ENCODE assay signal across 25 cellular contexts in genomic region chr3:25420168-25420567, GRCh38. TPM values are rescaled to one million over a fixed set of nuclear protein-coding genes. Genes with fewer than 3 reads are reported as not detected.
A peak's percentile ranks its signal among the peaks of the same experiment; 100 is the strongest.
DNase-seq lines count a peak whose midpoint lies in the region; ATAC-seq, FAIRE-seq and TF ChIP-seq lines count a peak whose summit lies in the region.
"Had no signal": no experiment of that assay in that cellular context is flagged by ENCODE, and none has a peak within 500 bp of the region (broad histone marks: within the 10 kb centered on the region; RNA-seq: fewer than 3 reads in every experiment).

No MANE protein-coding gene starts in this region.

- TF ChIP-seq EP300 in A549 (IDR thresholded peaks at IDR 0.05): no peak

- no peak overlapping the region for H3K4me2 ChIP-seq in A549
- H3K4me2 ChIP-seq: SK-N-SH had no signal

- POLR2A ChIA-PET in A549 (lab: Yijun Ruan, JAX): no interaction called here

- H3K9me3 Mint-ChIP-seq in activated naive CD4-positive, alpha-beta T cell treated with anti-CD3 and anti-CD28 coated beads, Interleukin-2, amount 50 U/mL, for 72 hours: peaks cover 6 to 9% of the 10 kb centered on the region in 2 donors

- DNase-seq in A549 (ENCODE audit: low read depth in 1 of 2, low spot score in 1 of 2) (no peak), epithelial cell of prostate (ENCODE audit: low read depth, low spot score) (no peak), iPS-NIHi7 (ENCODE audit: extremely low spot score) (peak; percentile 32), NCI-H2081 treated with DMSO at 0.1 percent for 48 hours (lab: John Stamatoyannopoulos, UW) (no peak), DMS153 (lab: John Stamatoyannopoulos, UW) (no peak), A172 (ENCODE audit: low spot score) (no peak)
- DNase-seq in activated naive CD4-positive, alpha-beta T cell treated with anti-CD3 and anti-CD28 coated beads, Interleukin-2, amount 50 U/mL, for 72 hours (ENCODE audit: low spot score in 2 of 2): no peak
- DNase-seq: BE2C; Caco-2; CD4-positive, alpha-beta T cell; Kasumi-1; MM.1S; NCI-H1092; NCI-H2107; NCI-H226; NCI-H524; NCI-H82; SHP77; SK-N-SH had no signal

- H3K27ac Mint-ChIP-seq in activated naive CD4-positive, alpha-beta T cell treated with anti-CD3 and anti-CD28 coated beads, Interleukin-2, amount 50 U/mL, for 72 hours: no peak overlapping the region
- H3K27ac Mint-ChIP-seq: CD4-positive, alpha-beta T cell had no signal

- TF ChIP-seq POLR2A in A549 (IDR thresholded peaks at IDR 0.05; ENCODE audit: low read length): no peak

- peak overlapping the region; percentile 92 to 95 for H3K27ac ChIP-seq in A549
- H3K27ac ChIP-seq in HUES6 (ENCODE audit: low read depth, low read length): peak overlapping the region; percentile 75
- H3K27ac ChIP-seq in epithelial cell of prostate: peak overlapping the region; percentile 59
- H3K27ac ChIP-seq: 22Rv1 had no signal

- H3K9me3 ChIP-seq in A549: peaks cover 7% of the 10 kb centered on the region; the same call in 1 of the 3 replicates
- H3K9me3 ChIP-seq in HUES6 (ENCODE audit: control insufficient read depth, insufficient read depth, low read depth, low read length): peaks cover 32% of the 10 kb centered on the region
- H3K9me3 ChIP-seq: BE2C, Caco-2, SK-N-SH had no signal

- CTCF ChIA-PET in A549 (lab: Yijun Ruan, JAX): no interaction called here

- no peak for TF ChIP-seq RAD21 in A549 (conservative IDR thresholded peaks at IDR 0.05 in 1 of 2, IDR thresholded peaks at IDR 0.05 in 1 of 2)

- no peaks in the 10 kb centered on the region for H3K36me3 ChIP-seq in HUES6 (ENCODE audit: control insufficient read depth, insufficient read depth, low read length)
- H3K36me3 ChIP-seq: BE2C had no signal

- peak overlapping the region; percentile 45 for H3K9ac ChIP-seq in HUES6 (ENCODE audit: low read length)
- H3K9ac ChIP-seq: SK-N-SH had no signal

- H3K4me3 ChIP-seq in A549 (no peak overlapping the region), HUES6 (ENCODE audit: low read depth, low read length) (no peak overlapping the region; the same call in 1 of the 2 replicates)

- no peaks in the 10 kb centered on the region for H3K27me3 ChIP-seq in HUES6 (ENCODE audit: control insufficient read depth, insufficient read depth, low read length)

- ATAC-seq in A549: no peak
- no peak for ATAC-seq in activated naive CD4-positive, alpha-beta T cell treated with anti-CD3 and anti-CD28 coated beads, Interleukin-2, amount 50 U/mL, for 72 hours

- TF ChIP-seq CTCF in A549 (IDR thresholded peaks at IDR 0.05): no peak

- H3K4me1 ChIP-seq in A549: peaks cover 44% of the 10 kb centered on the region
- H3K4me1 ChIP-seq in HUES6 (ENCODE audit: control insufficient read depth, insufficient read depth, low read length): peaks cover 36% of the 10 kb centered on the region
- H3K4me1 ChIP-seq: BE2C had no signal

- no peaks in the 10 kb centered on the region for H3K36me3 Mint-ChIP-seq in activated naive CD4-positive, alpha-beta T cell treated with anti-CD3 and anti-CD28 coated beads, Interleukin-2, amount 50 U/mL, for 72 hours

- no peak for FAIRE-seq in A549 (lab: Jason Lieb, UNC)
- FAIRE-seq: GM12892, GM18507, H54 had no signal

TF ChIP-seq in A549, 52 proteins besides CTCF, POLR2A, EP300 and RAD21:
- no peak for TF ChIP-seq HDAC2 (IDR thresholded peaks at IDR 0.05)
- TF ChIP-seq POLR2AphosphoS2 (conservative IDR thresholded peaks at IDR 0.05; ENCODE audit: low read length): no peak
- TF ChIP-seq ZC3H11A (IDR thresholded peaks at IDR 0.05): no peak

RNA-seq across cellular contexts. Expression of gene RARB, which starts 7.9 kb away (rescaled TPM):
- polyA plus RNA-seq in A549 (2011; rRNA removed): 30.8 and 31.9 TPM in 2 replicates
- polyA plus RNA-seq in A549 (2012; cell fraction: cytosol; rRNA removed): 7.7 and 10.3 TPM in 2 replicates
- polyA plus RNA-seq in A549 (2012; cell fraction: nucleus; rRNA removed): 4.9 and 10.2 TPM in 2 replicates
- polyA plus RNA-seq in A549 (2017; fragmentation: RNase III; extraction: RNeasy Plus Mini Kit Qiagen cat#74134 plus additional on column Dnase treatment): 22.3 to 27.4 TPM (median 24.5 TPM) in 3 replicates
- polyA minus RNA-seq in A549 (2011; rRNA and poly(A)+ RNA removed): 68.1 and 68.7 TPM in 2 replicates
- not detected for total RNA-seq in activated naive CD4-positive, alpha-beta T cell treated with anti-CD3 and anti-CD28 coated beads, Interleukin-2, amount 50 U/mL, for 72 hours
- 0.62 and 0.71 TPM in 2 replicates for total RNA-seq in A172 (2014; rRNA removed; shearing (Covaris generic))
- total RNA-seq: CD4-positive, alpha-beta T cell; HT-29 had no signal
